ENCODE assay signal across 1 cellular context in genomic region chr6:109441069-109441816, GRCh38.
TF ChIP-seq lines count a peak whose summit lies in the region.

No MANE protein-coding gene starts in this region.

TF ChIP-seq in H1, 55 proteins besides CTCF, POLR2A, EP300 and RAD21:
- TF ChIP-seq, protein P1, sequence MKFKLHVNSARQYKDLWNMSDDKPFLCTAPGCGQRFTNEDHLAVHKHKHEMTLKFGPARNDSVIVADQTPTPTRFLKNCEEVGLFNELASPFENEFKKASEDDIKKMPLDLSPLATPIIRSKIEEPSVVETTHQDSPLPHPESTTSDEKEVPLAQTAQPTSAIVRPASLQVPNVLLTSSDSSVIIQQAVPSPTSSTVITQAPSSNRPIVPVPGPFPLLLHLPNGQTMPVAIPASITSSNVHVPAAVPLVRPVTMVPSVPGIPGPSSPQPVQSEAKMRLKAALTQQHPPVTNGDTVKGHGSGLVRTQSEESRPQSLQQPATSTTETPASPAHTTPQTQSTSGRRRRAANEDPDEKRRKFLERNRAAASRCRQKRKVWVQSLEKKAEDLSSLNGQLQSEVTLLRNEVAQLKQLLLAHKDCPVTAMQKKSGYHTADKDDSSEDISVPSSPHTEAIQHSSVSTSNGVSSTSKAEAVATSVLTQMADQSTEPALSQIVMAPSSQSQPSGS (IDR thresholded peaks at IDR 0.05; ENCODE audit: low read length): 0 out of 2 replicates have a peak, but pooled peaks have one; percentile 48
- TF ChIP-seq SIN3A (conservative IDR thresholded peaks at IDR 0.05 in 1 of 2, IDR thresholded peaks at IDR 0.05 in 1 of 2; ENCODE audit: low read depth in 1 of 2, low read length in 2 of 2): peak; percentile 25 to 42; a peak in 2 of 4 replicates
- peak; percentile 59 for TF ChIP-seq E2F6 (IDR thresholded peaks at IDR 0.05)
- peak; percentile 35 for TF ChIP-seq KDM4A (IDR thresholded peaks at IDR 0.05; ENCODE audit: low read depth, low read length, severe bottlenecking)
- no peak for TF ChIP-seq NANOG (IDR thresholded peaks at IDR 0.05; ENCODE audit: insufficient read depth, low read depth, low read length, poor library complexity, severe bottlenecking)
- TF ChIP-seq SAP30 (IDR thresholded peaks at IDR 0.05; ENCODE audit: insufficient read depth, insufficient replicate concordance, low read length): peak; percentile 51
- no peak for TF ChIP-seq TAF7 (optimal IDR thresholded peaks at IDR 0.05; ENCODE audit: borderline replicate concordance, low read depth, low read length)
- TF ChIP-seq TEAD4 (IDR thresholded peaks at IDR 0.05; ENCODE audit: low read depth, low read length): no peak
- peak; percentile 56; the same call in 1 of the 2 replicates for TF ChIP-seq SP1 (IDR thresholded peaks at IDR 0.05; ENCODE audit: low read depth, low read length)
- 0 out of 2 replicates have a peak, but pooled peaks have one; percentile 42 for TF ChIP-seq PHF8 (conservative IDR thresholded peaks at IDR 0.05; ENCODE audit: low read depth, low read length)
TF ChIP-seq in H1: peak in this region for 7.
